In the genomic region with DNA sequence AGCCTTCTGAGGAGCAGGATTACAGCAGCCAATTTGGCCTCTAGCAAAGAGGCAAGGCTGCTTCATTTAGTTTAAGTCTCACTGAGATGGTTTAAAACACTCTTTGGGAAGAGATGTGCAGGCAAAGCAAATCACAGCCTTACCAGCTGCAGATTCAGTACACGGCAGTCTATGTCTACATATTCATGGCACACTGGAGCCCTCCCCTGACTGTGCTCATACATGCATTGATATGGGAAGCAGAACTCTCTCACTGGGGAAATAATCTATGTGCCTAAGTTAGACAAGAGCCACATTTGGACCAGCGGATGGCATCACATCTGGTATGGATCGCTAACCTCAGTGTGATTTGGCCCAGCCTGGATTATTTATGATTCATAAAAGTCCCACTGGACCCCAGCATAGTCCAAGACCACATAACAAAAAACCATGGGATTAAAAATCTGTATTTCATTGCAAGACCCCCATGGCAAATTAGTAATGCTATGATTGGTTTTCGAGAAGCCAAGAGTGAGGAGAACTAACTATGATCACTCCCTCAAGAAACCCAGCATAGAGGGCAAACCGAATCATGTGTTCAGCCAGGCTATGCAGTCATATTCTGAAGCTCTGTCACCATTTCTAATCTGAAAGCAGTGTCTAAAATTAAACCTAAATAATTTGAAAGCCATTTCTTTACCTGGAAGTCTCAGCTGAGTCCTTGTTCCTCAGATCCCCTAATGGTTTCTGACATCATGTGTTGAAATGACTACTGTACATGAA, we compare ENCODE assay signal across 9 cellular contexts. TPM values are rescaled to one million over a fixed set of nuclear protein-coding genes. Genes with fewer than 3 reads are reported as not detected.
DNase-seq lines count a peak whose midpoint lies in the region; ATAC-seq lines count a peak whose summit lies in the region.
"Had no signal": no experiment of that assay in that cellular context is flagged by ENCODE, and none has a peak within 500 bp of the region (broad histone marks: within the 10 kb centered on the region; RNA-seq: fewer than 3 reads in every experiment).

No MANE protein-coding gene starts in this region.

- DNase-seq in DMS 273 (lab: John Stamatoyannopoulos, UW; ENCODE audit: unreplicated experiment) = peak; percentile 75
- DNase-seq in SK-MEL-5 (ENCODE audit: low read depth, low spot score) = peak; percentile 36
- DNase-seq in foreskin melanocyte = peak; percentile 58
- DNase-seq in pulmonary artery endothelial cell (ENCODE audit: low read depth, low spot score) = peak; percentile 40
- no peak for DNase-seq in NCI-H187 (lab: John Stamatoyannopoulos, UW)
- DNase-seq: NCI-H69 had no signal

- ATAC-seq in GM21367 (IDR thresholded peaks at IDR 0.05; ENCODE audit: unreplicated experiment) (no peak), HG03097 (IDR thresholded peaks at IDR 0.05; ENCODE audit: low FRiP score, unreplicated experiment) (no peak), GM18907 (IDR thresholded peaks at IDR 0.05; ENCODE audit: unreplicated experiment) (no peak)

- in situ Hi-C loops in SK-MEL-5 (cut with HindIII; ENCODE audit: low pct_unique_long_range_greater_than_20kb, low sequenced_read_pairs) = no loop called here

RNA-seq across cellular contexts. Expression of gene PRICKLE2, which starts 1.3 kb away (rescaled TPM):
- total RNA-seq in SK-MEL-5 (2014; rRNA removed; shearing (Covaris generic)) = 0.69 and 1.5 TPM in 2 replicates
- 0.42 and 0.68 TPM in 2 replicates for polyA plus RNA-seq in SK-MEL-5 (2015; cell fraction: cytosol; rRNA removed)
- 2.4 and 5.3 TPM in 2 replicates for polyA plus RNA-seq in SK-MEL-5 (2015; cell fraction: nucleus; rRNA removed)
- total RNA-seq in pulmonary artery endothelial cell = 4.9 and 5.3 TPM in 2 replicates

Comparison
In these comparisons a context has a peak if more than half of its experiments do, and no peak if none do; other contexts are left out.
1. DNase-seq: peak in DMS 273 (single experiment), SK-MEL-5 (single experiment), foreskin melanocyte (single experiment) and pulmonary artery endothelial cell (single experiment); none in NCI-H187 (0 of 2).